In genomic region chr1:42259059-42259738, GRCh38 we compare ENCODE assay signal across 8 cellular contexts.
DNase-seq lines count a peak whose midpoint lies in the region; ATAC-seq and TF ChIP-seq lines count a peak whose summit lies in the region.

No MANE protein-coding gene starts in this region.

- H3K4me3 Mint-ChIP-seq in natural killer cell, result no peak overlapping the region
- H3K4me3 Mint-ChIP-seq in natural killer cell treated with Interleukin-12 subunit alpha and Interleukin-12 subunit beta and Interleukin-15 and Interleukin-18, amount 100 ng/mL, for 72 hours, result no peak overlapping the region
- H3K4me3 Mint-ChIP-seq in activated T-helper 2 cell treated with anti-CD3 and anti-CD28 coated beads, Interferon-gamma antibody, Interleukin-2, Interleukin-4, amounts not matched to agents 10 μg/mL and 5 μg/mL and 100 μg/mL, durations not matched to agents 14 hours and 24 hours and 36 hours (ENCODE audit: low read depth), result no peak overlapping the region

- no peak for TF ChIP-seq CTCF in natural killer cell (IDR thresholded peaks at IDR 0.05)

- no peaks in the 10 kb centered on the region for H3K36me3 Mint-ChIP-seq in natural killer cell
- H3K36me3 Mint-ChIP-seq in natural killer cell treated with Interleukin-12 subunit alpha and Interleukin-12 subunit beta and Interleukin-15 and Interleukin-18, amount 100 ng/mL, for 72 hours, result peaks cover 4% of the 10 kb centered on the region
- H3K36me3 Mint-ChIP-seq in activated T-helper 2 cell treated with anti-CD3 and anti-CD28 coated beads, Interferon-gamma antibody, Interleukin-2, Interleukin-4, amounts not matched to agents 10 μg/mL and 5 μg/mL and 100 μg/mL, durations not matched to agents 14 hours and 24 hours and 36 hours (ENCODE audit: low read depth), result peaks cover 39% of the 10 kb centered on the region

- H3K27me3 ChIP-seq in layer of hippocampus (ENCODE audit: control insufficient read depth, insufficient read depth, low read length), result no peaks in the 10 kb centered on the region

- H3K9me3 Mint-ChIP-seq in natural killer cell, result no peaks in the 10 kb centered on the region
- no peaks in the 10 kb centered on the region for H3K9me3 Mint-ChIP-seq in natural killer cell treated with Interleukin-12 subunit alpha and Interleukin-12 subunit beta and Interleukin-15 and Interleukin-18, amount 100 ng/mL, for 72 hours
- peaks cover 7% of the 10 kb centered on the region for H3K9me3 Mint-ChIP-seq in activated T-helper 2 cell treated with anti-CD3 and anti-CD28 coated beads, Interferon-gamma antibody, Interleukin-2, Interleukin-4, amounts not matched to agents 10 μg/mL and 5 μg/mL and 100 μg/mL, durations not matched to agents 14 hours and 24 hours and 36 hours

- H3K4me1 Mint-ChIP-seq in natural killer cell, result peaks cover 30 to 44% of the 10 kb centered on the region in 2 donors
- H3K4me1 Mint-ChIP-seq in natural killer cell treated with Interleukin-12 subunit alpha and Interleukin-12 subunit beta and Interleukin-15 and Interleukin-18, amount 100 ng/mL, for 72 hours (ENCODE audit: low read depth in 2 of 2), result peaks cover 19 to 30% of the 10 kb centered on the region in 2 donors
- H3K4me1 Mint-ChIP-seq in activated T-helper 2 cell treated with anti-CD3 and anti-CD28 coated beads, Interferon-gamma antibody, Interleukin-2, Interleukin-4, amounts not matched to agents 10 μg/mL and 5 μg/mL and 100 μg/mL, durations not matched to agents 14 hours and 24 hours and 36 hours (ENCODE audit: low read depth), result peaks cover 21% of the 10 kb centered on the region

- peak overlapping the region; percentile 92 for H3K27ac ChIP-seq in layer of hippocampus (ENCODE audit: low read depth, low read length)

- intact Hi-C loops in natural killer cell (cut with micrococcal nuclease), result no loop called here
- intact Hi-C loops in activated T-helper 2 cell treated with anti-CD3 and anti-CD28 coated beads, Interferon-gamma antibody, Interleukin-2, Interleukin-4, amounts not matched to agents 10 μg/mL and 5 μg/mL and 100 μg/mL, durations not matched to agents 14 hours and 24 hours and 36 hours (cut with micrococcal nuclease), result no loop called here

- DNase-seq in natural killer cell (no peak), DMS153 (lab: John Stamatoyannopoulos, UW) (no peak), cerebellum (ENCODE audit: low spot score) (no peak)
- DNase-seq in natural killer cell treated with Interleukin-12 subunit alpha and Interleukin-12 subunit beta and Interleukin-15 and Interleukin-18, amount 100 ng/mL, for 72 hours (ENCODE audit: low spot score), result no peak
- DNase-seq in activated T-helper 2 cell treated with anti-CD3 and anti-CD28 coated beads, Interferon-gamma antibody, Interleukin-2, Interleukin-4, amounts not matched to agents 10 μg/mL and 5 μg/mL and 100 μg/mL, durations not matched to agents 14 hours and 24 hours and 36 hours (ENCODE audit: low spot score), result no peak

- no peaks in the 10 kb centered on the region for H3K27me3 Mint-ChIP-seq in natural killer cell (ENCODE audit: low read depth in 2 of 2)
- no peaks in the 10 kb centered on the region for H3K27me3 Mint-ChIP-seq in natural killer cell treated with Interleukin-12 subunit alpha and Interleukin-12 subunit beta and Interleukin-15 and Interleukin-18, amount 100 ng/mL, for 72 hours
- H3K27me3 Mint-ChIP-seq in activated T-helper 2 cell treated with anti-CD3 and anti-CD28 coated beads, Interferon-gamma antibody, Interleukin-2, Interleukin-4, amounts not matched to agents 10 μg/mL and 5 μg/mL and 100 μg/mL, durations not matched to agents 14 hours and 24 hours and 36 hours (ENCODE audit: low read depth), result no peaks in the 10 kb centered on the region

- H3K27ac Mint-ChIP-seq in natural killer cell, result peak overlapping the region; percentile 41 to 47
- no peak overlapping the region for H3K27ac Mint-ChIP-seq in natural killer cell treated with Interleukin-12 subunit alpha and Interleukin-12 subunit beta and Interleukin-15 and Interleukin-18, amount 100 ng/mL, for 72 hours
- H3K27ac Mint-ChIP-seq in activated T-helper 2 cell treated with anti-CD3 and anti-CD28 coated beads, Interferon-gamma antibody, Interleukin-2, Interleukin-4, amounts not matched to agents 10 μg/mL and 5 μg/mL and 100 μg/mL, durations not matched to agents 14 hours and 24 hours and 36 hours, result peak overlapping the region; percentile 10

- no peak for ATAC-seq in natural killer cell
- no peak for ATAC-seq in natural killer cell treated with Interleukin-12 subunit alpha and Interleukin-12 subunit beta and Interleukin-15 and Interleukin-18, amount 100 ng/mL, for 72 hours
- ATAC-seq in GM21367 (IDR thresholded peaks at IDR 0.05; ENCODE audit: unreplicated experiment), result no peak
- no peak for ATAC-seq in HG03565 (IDR thresholded peaks at IDR 0.05; ENCODE audit: unreplicated experiment)

Comparison
In these comparisons a context has a peak if more than half of its experiments do, and no peak if none do; other contexts are left out.
1. H3K27ac Mint-ChIP-seq: peak in natural killer cell (2 of 2) and activated T-helper 2 cell treated with anti-CD3 and anti-CD28 coated beads, Interferon-gamma antibody, Interleukin-2, Interleukin-4, amounts not matched to agents 10 μg/mL and 5 μg/mL and 100 μg/mL, durations not matched to agents 14 hours and 24 hours and 36 hours (single experiment); none in natural killer cell treated with Interleukin-12 subunit alpha and Interleukin-12 subunit beta and Interleukin-15 and Interleukin-18, amount 100 ng/mL, for 72 hours (0 of 2).